Comparison of ENCODE assay signal across 32 cellular contexts in the genomic region with DNA sequence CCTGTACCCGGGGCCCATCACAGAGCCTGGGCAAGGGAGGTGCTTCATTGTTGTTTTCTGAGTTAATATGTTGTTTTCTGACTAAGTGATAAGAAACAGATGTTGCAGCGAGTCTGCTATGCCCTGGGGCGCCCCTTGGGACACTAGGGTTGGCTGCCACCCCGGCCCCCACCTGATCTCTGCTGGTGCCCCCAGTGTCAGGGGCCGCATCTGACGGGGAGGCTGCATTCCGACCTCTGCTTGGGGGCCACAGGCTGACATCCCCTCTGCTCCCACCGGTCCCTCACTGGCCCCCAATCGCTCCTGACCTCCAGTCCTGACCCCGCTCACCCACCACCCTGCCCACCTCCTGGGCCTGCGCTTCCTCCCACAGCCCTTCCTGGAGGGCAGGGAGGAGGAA.
"Had no signal": no experiment of that assay in that cellular context is flagged by ENCODE, and none has a peak within 500 bp of the region (broad histone marks: within the 10 kb centered on the region; RNA-seq: fewer than 3 reads in every experiment).

No MANE protein-coding gene starts in this region.

- ATAC-seq: activated CD8-positive, alpha-beta memory T cell treated with anti-CD3 and anti-CD28 coated beads, Interleukin-2, amount 10 ng/mL, durations not matched to agents 7 days and 5 days; activated CD8-positive, alpha-beta T cell treated with anti-CD3 and anti-CD28 coated beads for 36 hours; gastrocnemius medialis; left colon; sciatic nerve; stimulated activated memory B cell treated with anti-CD40 and anti-IgM and Interleukin-4, amounts not matched to agents 10 μg/mL and 1 μg/mL and 100 μg/mL, for 72 hours; upper lobe of right lung; WTC11 had no signal

- H3K4me1 Mint-ChIP-seq: activated CD8-positive, alpha-beta memory T cell treated with anti-CD3 and anti-CD28 coated beads, Interleukin-2, amount 10 ng/mL, durations not matched to agents 7 days and 5 days; activated naive CD8-positive, alpha-beta T cell treated with anti-CD3 and anti-CD28 coated beads, Interleukin-2, amount 10 ng/mL, durations not matched to agents 7 days and 5 days; mesothelial cell of epicardium; WTC11 had no signal

- DNase-seq: activated CD4-positive, alpha-beta T cell treated with anti-CD3 and anti-CD28 coated beads, Interleukin-2, amount 50 U/mL, for 1 hour; activated CD8-positive, alpha-beta memory T cell treated with anti-CD3 and anti-CD28 coated beads, Interleukin-2, amount 10 ng/mL, durations not matched to agents 7 days and 5 days; activated CD8-positive, alpha-beta T cell treated with anti-CD3 and anti-CD28 coated beads for 36 hours; activated naive CD4-positive, alpha-beta T cell treated with Interleukin-2 at 50 U/mL for 16 hours; activated naive CD8-positive, alpha-beta T cell treated with anti-CD3 and anti-CD28 coated beads, Interleukin-2, amount 10 ng/mL, durations not matched to agents 7 days and 5 days; activated T-cell treated with anti-CD3 and anti-CD28 coated beads, Interleukin-2, amount 50 U/mL, for 48 hours; dorsolateral prefrontal cortex; effector memory CD4-positive, alpha-beta T cell; gastrocnemius medialis; glutamatergic neuron; left colon; naive B cell; nephron progenitor cell; ovary; retina; stimulated activated CD4-positive, alpha-beta T cell treated with anti-CD3 and anti-CD28 coated beads, Interleukin-4, amount 100 ng/mL, for 4 hours; stimulated activated CD8-positive, alpha-beta memory T cell treated with anti-CD3 and anti-CD28 coated beads, Interleukin-4, amount 100 ng/mL, for 48 hours; T-helper 2 cell; upper lobe of right lung had no signal

- H3K9me3 ChIP-seq: ascending aorta, gastrocnemius medialis, ovary, prostate gland, suprapubic skin, tibial artery, upper lobe of right lung had no signal

- H3K9me3 Mint-ChIP-seq: activated CD8-positive, alpha-beta T cell treated with anti-CD3 and anti-CD28 coated beads for 36 hours; activated naive CD8-positive, alpha-beta T cell treated with anti-CD3 and anti-CD28 coated beads, Interleukin-2, amount 10 ng/mL, durations not matched to agents 7 days and 5 days; activated T-helper 2 cell treated with anti-CD3 and anti-CD28 coated beads, Interferon-gamma antibody, Interleukin-2, Interleukin-4, amounts not matched to agents 10 μg/mL and 5 μg/mL and 100 μg/mL, durations not matched to agents 14 hours and 24 hours and 36 hours; mesothelial cell of epicardium; nephron progenitor cell; stimulated activated memory B cell treated with anti-CD40 and anti-IgM and Interleukin-4, amounts not matched to agents 10 μg/mL and 1 μg/mL and 100 μg/mL, for 72 hours had no signal

- H3K4me3 ChIP-seq: ascending aorta, cardiac muscle cell, coronary artery, dorsolateral prefrontal cortex, gastrocnemius medialis, ovary, prostate gland, skin epidermis, suprapubic skin, tibial artery, upper lobe of right lung had no signal

- H3K27me3 Mint-ChIP-seq: activated CD8-positive, alpha-beta memory T cell treated with anti-CD3 and anti-CD28 coated beads, Interleukin-2, amount 10 ng/mL, durations not matched to agents 7 days and 5 days; activated CD8-positive, alpha-beta T cell treated with anti-CD3 and anti-CD28 coated beads for 36 hours had no signal

- H3K4me3 Mint-ChIP-seq: activated CD8-positive, alpha-beta memory T cell treated with anti-CD3 and anti-CD28 coated beads, Interleukin-2, amount 10 ng/mL, durations not matched to agents 7 days and 5 days; activated CD8-positive, alpha-beta T cell treated with anti-CD3 and anti-CD28 coated beads for 36 hours; activated naive CD8-positive, alpha-beta T cell treated with anti-CD3 and anti-CD28 coated beads, Interleukin-2, amount 10 ng/mL, durations not matched to agents 7 days and 5 days; brain; mesothelial cell of epicardium; naive B cell; nephron progenitor cell; stimulated activated memory B cell treated with anti-CD40 and anti-IgM and Interleukin-4, amounts not matched to agents 10 μg/mL and 1 μg/mL and 100 μg/mL, for 72 hours; WTC11 had no signal

- H3K27me3 ChIP-seq: ascending aorta, cardiac muscle cell, dorsolateral prefrontal cortex, gastrocnemius medialis, ovary, suprapubic skin, tibial artery, upper lobe of right lung had no signal

- H3K27ac Mint-ChIP-seq: activated CD8-positive, alpha-beta memory T cell treated with anti-CD3 and anti-CD28 coated beads, Interleukin-2, amount 10 ng/mL, durations not matched to agents 7 days and 5 days; activated CD8-positive, alpha-beta T cell treated with anti-CD3 and anti-CD28 coated beads for 36 hours; activated naive CD8-positive, alpha-beta T cell treated with anti-CD3 and anti-CD28 coated beads, Interleukin-2, amount 10 ng/mL, durations not matched to agents 7 days and 5 days; activated T-helper 2 cell treated with anti-CD3 and anti-CD28 coated beads, Interferon-gamma antibody, Interleukin-2, Interleukin-4, amounts not matched to agents 10 μg/mL and 5 μg/mL and 100 μg/mL, durations not matched to agents 14 hours and 24 hours and 36 hours; mesothelial cell of epicardium; nephron progenitor cell; stimulated activated memory B cell treated with anti-CD40 and anti-IgM and Interleukin-4, amounts not matched to agents 10 μg/mL and 1 μg/mL and 100 μg/mL, for 72 hours; WTC11 had no signal

- H3K4me1 ChIP-seq: gastrocnemius medialis, prostate gland, suprapubic skin, upper lobe of right lung had no signal

- H3K36me3 ChIP-seq: ascending aorta, cardiac muscle cell, gastrocnemius medialis, ovary, prostate gland, suprapubic skin, tibial artery, upper lobe of right lung had no signal

- H3K27ac ChIP-seq: ascending aorta, cardiac muscle cell, coronary artery, gastrocnemius medialis, ovary, prostate gland, skin epidermis, suprapubic skin, tibial artery, upper lobe of right lung had no signal
